ENCODE assay signal across 8 cellular contexts in genomic region chr21:36966066-36966845, GRCh38. TPM values are rescaled to one million over a fixed set of nuclear protein-coding genes. Genes with fewer than 3 reads are reported as not detected.
DNase-seq lines count a peak whose midpoint lies in the region; ATAC-seq and TF ChIP-seq lines count a peak whose summit lies in the region.

Gene HLCS (minus strand): TSS chr21:36966669. CDS start chr21:36966638, 31 bp downstream.

- peaks cover 1% of the 10 kb centered on the region for H3K36me3 ChIP-seq in osteoblast (ENCODE audit: insufficient read depth, low read length)
- H3K36me3 ChIP-seq in thymus (ENCODE audit: control insufficient read depth, insufficient read depth): no peaks in the 10 kb centered on the region

- H3K4me1 ChIP-seq in foreskin keratinocyte: no peaks in the 10 kb centered on the region
- no peaks in the 10 kb centered on the region for H3K4me1 ChIP-seq in osteoblast (ENCODE audit: insufficient read depth, low read length)
- H3K4me1 ChIP-seq in thymus (ENCODE audit: control insufficient read depth, insufficient read depth, low read length): no peaks in the 10 kb centered on the region

- H3K36me3 Mint-ChIP-seq in IgD-negative memory B cell: peaks cover 4% of the 10 kb centered on the region

- CTCF ChIA-PET in RWPE1 (lab: Yijun Ruan, JAX): interaction anchor here (0.7 to 1.8 kb wide), 7 partner anchors 13 to 44 kb away, joined by 3 to 8 read pairs (median 3); no protein-coding TSS in a partner anchor

- H3K4me3 ChIP-seq in osteoblast (ENCODE audit: insufficient read depth, low read length) (peak within 1 kb of the TSS; percentile 84), thymus (ENCODE audit: low read length) (peak within 1 kb of the TSS; percentile 77)

- peak within 1 kb of the TSS; percentile 86 for H3K4me2 ChIP-seq in osteoblast (ENCODE audit: insufficient read depth, low read length)

- H4K20me1 ChIP-seq in osteoblast (ENCODE audit: insufficient read depth, low read length): no peaks in the 10 kb centered on the region

- peak within 1 kb of the TSS; percentile 92 to 97 (median 95) for H3K27ac Mint-ChIP-seq in IgD-negative memory B cell

- no peaks in the 10 kb centered on the region for H3K27me3 ChIP-seq in foreskin keratinocyte
- H3K27me3 ChIP-seq in osteoblast (ENCODE audit: insufficient read depth, low read length): no peaks in the 10 kb centered on the region
- no peaks in the 10 kb centered on the region for H3K27me3 ChIP-seq in thymus (ENCODE audit: control insufficient read depth, insufficient read depth)

- POLR2A ChIA-PET in RWPE1 (lab: Yijun Ruan, JAX; ENCODE audit: low non-redundant PET): interaction anchor here (0.6 to 1.5 kb wide), 3 partner anchors 23 to 50 kb away, joined by 4 to 8 read pairs (median 6); no protein-coding TSS in a partner anchor

- H3K4me1 Mint-ChIP-seq in IgD-negative memory B cell: peaks cover 11 to 17% (median 14%) of the 10 kb centered on the region in 3 donors

- H3K27ac ChIP-seq in RWPE1 (peak within 1 kb of the TSS; percentile 89), foreskin keratinocyte (peak within 1 kb of the TSS; percentile 72), osteoblast (ENCODE audit: low read depth, low read length) (peak within 1 kb of the TSS; percentile 51), thymus (ENCODE audit: low read depth) (peak within 1 kb of the TSS; percentile 83)

- 1% methylated on average over 104 of the region's 105 CpGs for WGBS in thymus

- DNase-seq in DMS79 treated with DMSO at 0.1 percent for 48 hours (lab: John Stamatoyannopoulos, UW) (peak; percentile 56), RWPE1 (ENCODE audit: low spot score) (peak; percentile 77), foreskin keratinocyte (peak in 1 of 2 donors; percentile 35), osteoblast (ENCODE audit: insufficient read length, low spot score, missing footprints) (peak; percentile 95)
- peak; percentile 68 for DNase-seq in activated effector memory CD4-positive, alpha-beta T cell treated with Interleukin-2 at 50 U/mL for 16 hours

- peak within 1 kb of the TSS; percentile 84 to 92 (median 88) for H3K4me3 Mint-ChIP-seq in IgD-negative memory B cell

- ATAC-seq in GM21526 (IDR thresholded peaks at IDR 0.05; ENCODE audit: low FRiP score, unreplicated experiment) (peak; percentile 81), foreskin keratinocyte (peak; percentile 90)

- H2AFZ ChIP-seq in osteoblast (ENCODE audit: low read length): peak within 1 kb of the TSS; percentile 85

- H3K9me3 ChIP-seq in osteoblast (ENCODE audit: low read depth, low read length): no peaks in the 10 kb centered on the region
- H3K9me3 ChIP-seq in thymus (ENCODE audit: control insufficient read depth): no peaks in the 10 kb centered on the region

- no peaks in the 10 kb centered on the region for H3K9me3 Mint-ChIP-seq in IgD-negative memory B cell

- peaks cover 14% of the 10 kb centered on the region for H3K79me2 ChIP-seq in osteoblast (ENCODE audit: insufficient read depth, low read length)

- no peaks in the 10 kb centered on the region for H3K27me3 Mint-ChIP-seq in IgD-negative memory B cell

- TF ChIP-seq CTCF in RWPE1 (conservative IDR thresholded peaks at IDR 0.05; ENCODE audit: low read depth) (peak; percentile 33; the same call in 1 of the 2 replicates), foreskin keratinocyte (conservative IDR thresholded peaks at IDR 0.05) (peak; percentile 58), osteoblast (IDR thresholded peaks at IDR 0.05; ENCODE audit: extremely low read depth, low read depth, low read length) (no peak)

RNA-seq across cellular contexts. Expression of gene HLCS, which starts in this region (rescaled TPM):
- polyA plus RNA-seq in IgD-negative memory B cell: 10.7 TPM
- total RNA-seq in foreskin keratinocyte: 15.2 and 16.3 TPM in 2 replicates
- polyA plus RNA-seq in foreskin keratinocyte: 3.3 and 3.9 TPM in 2 replicates
- 51.9 and 59.7 TPM in 2 replicates for total RNA-seq in osteoblast
- polyA plus RNA-seq in thymus: 4.6 TPM
